In the genomic region with DNA sequence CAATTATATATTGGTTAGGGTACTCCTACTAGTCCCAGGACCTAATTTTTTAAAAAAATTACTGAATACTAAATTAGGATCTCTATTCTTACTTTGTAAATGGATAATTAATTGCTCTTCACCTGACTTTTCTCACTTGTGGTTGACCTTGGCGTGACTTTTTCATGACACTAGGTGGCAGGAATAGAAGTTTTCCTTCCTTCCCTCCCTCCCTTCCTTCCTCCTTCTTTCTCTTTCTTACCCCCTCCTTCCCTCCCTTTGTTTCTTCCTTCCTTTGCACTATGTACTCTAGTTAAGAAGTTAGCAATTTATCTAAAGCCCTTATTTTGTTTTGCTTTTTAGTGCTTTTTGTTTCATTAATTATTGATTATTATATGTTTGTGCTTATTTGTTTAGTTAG, we compare ENCODE assay signal across 1 cellular context.
TF ChIP-seq lines count a peak whose summit lies in the region.

No MANE protein-coding gene starts in this region.

TF ChIP-seq in GM23338, 12 proteins besides CTCF, POLR2A, EP300 and RAD21 (continued from another document):
- TF ChIP-seq, protein P1, sequence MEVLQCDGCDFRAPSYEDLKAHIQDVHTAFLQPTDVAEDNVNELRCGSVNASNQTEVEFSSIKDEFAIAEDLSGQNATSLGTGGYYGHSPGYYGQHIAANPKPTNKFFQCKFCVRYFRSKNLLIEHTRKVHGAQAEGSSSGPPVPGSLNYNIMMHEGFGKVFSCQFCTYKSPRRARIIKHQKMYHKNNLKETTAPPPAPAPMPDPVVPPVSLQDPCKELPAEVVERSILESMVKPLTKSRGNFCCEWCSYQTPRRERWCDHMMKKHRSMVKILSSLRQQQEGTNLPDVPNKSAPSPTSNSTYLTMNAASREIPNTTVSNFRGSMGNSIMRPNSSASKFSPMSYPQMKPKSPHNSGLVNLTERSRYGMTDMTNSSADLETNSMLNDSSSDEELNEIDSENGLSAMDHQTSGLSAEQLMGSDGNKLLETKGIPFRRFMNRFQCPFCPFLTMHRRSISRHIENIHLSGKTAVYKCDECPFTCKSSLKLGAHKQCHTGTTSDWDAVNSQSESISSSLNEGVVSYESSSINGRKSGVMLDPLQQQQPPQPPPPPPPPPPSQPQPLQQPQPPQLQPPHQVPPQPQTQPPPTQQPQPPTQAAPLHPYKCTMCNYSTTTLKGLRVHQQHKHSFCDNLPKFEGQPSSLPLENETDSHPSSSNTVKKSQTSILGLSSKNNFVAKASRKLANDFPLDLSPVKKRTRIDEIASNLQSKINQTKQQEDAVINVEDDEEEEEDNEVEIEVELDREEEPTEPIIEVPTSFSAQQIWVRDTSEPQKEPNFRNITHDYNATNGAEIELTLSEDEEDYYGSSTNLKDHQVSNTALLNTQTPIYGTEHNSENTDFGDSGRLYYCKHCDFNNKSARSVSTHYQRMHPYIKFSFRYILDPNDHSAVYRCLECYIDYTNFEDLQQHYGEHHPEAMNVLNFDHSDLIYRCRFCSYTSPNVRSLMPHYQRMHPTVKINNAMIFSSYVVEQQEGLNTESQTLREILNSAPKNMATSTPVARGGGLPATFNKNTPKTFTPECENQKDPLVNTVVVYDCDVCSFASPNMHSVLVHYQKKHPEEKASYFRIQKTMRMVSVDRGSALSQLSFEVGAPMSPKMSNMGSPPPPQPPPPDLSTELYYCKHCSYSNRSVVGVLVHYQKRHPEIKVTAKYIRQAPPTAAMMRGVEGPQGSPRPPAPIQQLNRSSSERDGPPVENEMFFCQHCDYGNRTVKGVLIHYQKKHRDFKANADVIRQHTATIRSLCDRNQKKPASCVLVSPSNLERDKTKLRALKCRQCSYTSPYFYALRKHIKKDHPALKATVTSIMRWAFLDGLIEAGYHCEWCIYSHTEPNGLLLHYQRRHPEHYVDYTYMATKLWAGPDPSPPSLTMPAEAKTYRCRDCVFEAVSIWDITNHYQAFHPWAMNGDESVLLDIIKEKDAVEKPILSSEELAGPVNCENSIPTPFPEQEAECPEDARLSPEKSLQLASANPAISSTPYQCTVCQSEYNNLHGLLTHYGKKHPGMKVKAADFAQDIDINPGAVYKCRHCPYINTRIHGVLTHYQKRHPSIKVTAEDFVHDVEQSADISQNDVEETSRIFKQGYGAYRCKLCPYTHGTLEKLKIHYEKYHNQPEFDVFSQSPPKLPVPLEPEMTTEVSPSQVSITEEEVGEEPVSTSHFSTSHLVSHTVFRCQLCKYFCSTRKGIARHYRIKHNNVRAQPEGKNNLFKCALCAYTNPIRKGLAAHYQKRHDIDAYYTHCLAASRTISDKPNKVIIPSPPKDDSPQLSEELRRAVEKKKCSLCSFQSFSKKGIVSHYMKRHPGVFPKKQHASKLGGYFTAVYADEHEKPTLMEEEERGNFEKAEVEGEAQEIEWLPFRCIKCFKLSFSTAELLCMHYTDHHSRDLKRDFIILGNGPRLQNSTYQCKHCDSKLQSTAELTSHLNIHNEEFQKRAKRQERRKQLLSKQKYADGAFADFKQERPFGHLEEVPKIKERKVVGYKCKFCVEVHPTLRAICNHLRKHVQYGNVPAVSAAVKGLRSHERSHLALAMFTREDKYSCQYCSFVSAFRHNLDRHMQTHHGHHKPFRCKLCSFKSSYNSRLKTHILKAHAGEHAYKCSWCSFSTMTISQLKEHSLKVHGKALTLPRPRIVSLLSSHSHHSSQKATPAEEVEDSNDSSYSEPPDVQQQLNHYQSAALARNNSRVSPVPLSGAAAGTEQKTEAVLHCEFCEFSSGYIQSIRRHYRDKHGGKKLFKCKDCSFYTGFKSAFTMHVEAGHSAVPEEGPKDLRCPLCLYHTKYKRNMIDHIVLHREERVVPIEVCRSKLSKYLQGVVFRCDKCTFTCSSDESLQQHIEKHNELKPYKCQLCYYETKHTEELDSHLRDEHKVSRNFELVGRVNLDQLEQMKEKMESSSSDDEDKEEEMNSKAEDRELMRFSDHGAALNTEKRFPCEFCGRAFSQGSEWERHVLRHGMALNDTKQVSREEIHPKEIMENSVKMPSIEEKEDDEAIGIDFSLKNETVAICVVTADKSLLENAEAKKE (CRISPR knock-in tag; IDR thresholded peaks at IDR 0.05), result no peak
- TF ChIP-seq, protein P2, sequence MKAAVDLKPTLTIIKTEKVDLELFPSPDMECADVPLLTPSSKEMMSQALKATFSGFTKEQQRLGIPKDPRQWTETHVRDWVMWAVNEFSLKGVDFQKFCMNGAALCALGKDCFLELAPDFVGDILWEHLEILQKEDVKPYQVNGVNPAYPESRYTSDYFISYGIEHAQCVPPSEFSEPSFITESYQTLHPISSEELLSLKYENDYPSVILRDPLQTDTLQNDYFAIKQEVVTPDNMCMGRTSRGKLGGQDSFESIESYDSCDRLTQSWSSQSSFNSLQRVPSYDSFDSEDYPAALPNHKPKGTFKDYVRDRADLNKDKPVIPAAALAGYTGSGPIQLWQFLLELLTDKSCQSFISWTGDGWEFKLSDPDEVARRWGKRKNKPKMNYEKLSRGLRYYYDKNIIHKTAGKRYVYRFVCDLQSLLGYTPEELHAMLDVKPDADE (IDR thresholded peaks at IDR 0.05), result no peak
- TF ChIP-seq, protein P3, sequence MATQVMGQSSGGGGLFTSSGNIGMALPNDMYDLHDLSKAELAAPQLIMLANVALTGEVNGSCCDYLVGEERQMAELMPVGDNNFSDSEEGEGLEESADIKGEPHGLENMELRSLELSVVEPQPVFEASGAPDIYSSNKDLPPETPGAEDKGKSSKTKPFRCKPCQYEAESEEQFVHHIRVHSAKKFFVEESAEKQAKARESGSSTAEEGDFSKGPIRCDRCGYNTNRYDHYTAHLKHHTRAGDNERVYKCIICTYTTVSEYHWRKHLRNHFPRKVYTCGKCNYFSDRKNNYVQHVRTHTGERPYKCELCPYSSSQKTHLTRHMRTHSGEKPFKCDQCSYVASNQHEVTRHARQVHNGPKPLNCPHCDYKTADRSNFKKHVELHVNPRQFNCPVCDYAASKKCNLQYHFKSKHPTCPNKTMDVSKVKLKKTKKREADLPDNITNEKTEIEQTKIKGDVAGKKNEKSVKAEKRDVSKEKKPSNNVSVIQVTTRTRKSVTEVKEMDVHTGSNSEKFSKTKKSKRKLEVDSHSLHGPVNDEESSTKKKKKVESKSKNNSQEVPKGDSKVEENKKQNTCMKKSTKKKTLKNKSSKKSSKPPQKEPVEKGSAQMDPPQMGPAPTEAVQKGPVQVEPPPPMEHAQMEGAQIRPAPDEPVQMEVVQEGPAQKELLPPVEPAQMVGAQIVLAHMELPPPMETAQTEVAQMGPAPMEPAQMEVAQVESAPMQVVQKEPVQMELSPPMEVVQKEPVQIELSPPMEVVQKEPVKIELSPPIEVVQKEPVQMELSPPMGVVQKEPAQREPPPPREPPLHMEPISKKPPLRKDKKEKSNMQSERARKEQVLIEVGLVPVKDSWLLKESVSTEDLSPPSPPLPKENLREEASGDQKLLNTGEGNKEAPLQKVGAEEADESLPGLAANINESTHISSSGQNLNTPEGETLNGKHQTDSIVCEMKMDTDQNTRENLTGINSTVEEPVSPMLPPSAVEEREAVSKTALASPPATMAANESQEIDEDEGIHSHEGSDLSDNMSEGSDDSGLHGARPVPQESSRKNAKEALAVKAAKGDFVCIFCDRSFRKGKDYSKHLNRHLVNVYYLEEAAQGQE (IDR thresholded peaks at IDR 0.05; ENCODE audit: unreplicated experiment), result no peak
- no peak for TF ChIP-seq STAT1 (IDR thresholded peaks at IDR 0.05; ENCODE audit: unreplicated experiment)
- no peak for TF ChIP-seq JUNB (IDR thresholded peaks at IDR 0.05; ENCODE audit: unreplicated experiment)
- no peak for TF ChIP-seq ZNF331 (CRISPR knock-in tag; IDR thresholded peaks at IDR 0.05; ENCODE audit: low read depth)
- no peak for TF ChIP-seq POLR2AphosphoS5 (IDR thresholded peaks at IDR 0.05; ENCODE audit: low read depth)
- no peak for TF ChIP-seq EZH2phosphoT487 (IDR thresholded peaks at IDR 0.05; ENCODE audit: unreplicated experiment)
- TF ChIP-seq EZH2 (IDR thresholded peaks at IDR 0.05; ENCODE audit: low read depth, unreplicated experiment), result no peak
